Comparison of ENCODE assay signal across 30 cellular contexts in the genomic region with DNA sequence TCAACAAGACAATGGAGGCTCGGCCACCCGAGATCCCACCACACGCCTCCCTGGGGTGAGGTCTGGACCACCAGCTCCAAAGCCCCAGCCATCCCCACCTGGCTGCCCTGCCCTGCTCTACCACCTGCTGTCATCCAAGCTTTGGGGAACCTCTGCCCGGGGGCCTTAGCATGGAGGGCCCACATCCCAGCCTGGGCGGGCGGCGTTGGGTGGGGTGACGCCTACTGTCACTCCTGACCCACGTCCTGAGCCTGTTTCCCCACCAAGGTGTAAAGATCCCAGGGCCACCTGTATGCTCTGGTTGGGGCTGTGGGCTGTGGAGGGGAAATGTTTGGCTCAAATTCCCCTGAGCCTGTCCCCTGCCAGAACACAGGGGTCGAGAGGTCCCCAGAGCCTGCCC.
"Had no signal": no experiment of that assay in that cellular context is flagged by ENCODE, and none has a peak within 500 bp of the region (broad histone marks: within the 10 kb centered on the region; RNA-seq: fewer than 3 reads in every experiment).

No MANE protein-coding gene starts in this region.

- H3K4me3 Mint-ChIP-seq: activated CD4-positive, alpha-beta T cell treated with anti-CD3 and anti-CD28 coated beads for 36 hours; activated CD4-positive, alpha-beta T cell treated with anti-CD3 and anti-CD28 coated beads, Interleukin-2, amount 10 ng/mL, durations not matched to agents 7 days and 5 days; activated CD8-positive, alpha-beta memory T cell treated with anti-CD3 and anti-CD28 coated beads, Interleukin-2, amount 10 ng/mL, durations not matched to agents 7 days and 5 days; activated CD8-positive, alpha-beta T cell treated with anti-CD3 and anti-CD28 coated beads for 36 hours; activated naive CD4-positive, alpha-beta T cell treated with anti-CD3 and anti-CD28 coated beads for 36 hours; activated naive CD4-positive, alpha-beta T cell treated with anti-CD3 and anti-CD28 coated beads, Interleukin-2, amount 50 U/mL, for 24 hours; activated naive CD8-positive, alpha-beta T cell treated with anti-CD3 and anti-CD28 coated beads for 36 hours; activated naive CD8-positive, alpha-beta T cell treated with anti-CD3 and anti-CD28 coated beads, Interleukin-2, amount 50 U/mL, for 24 hours; activated T-helper 1 cell treated with anti-CD3 and anti-CD28 coated beads, Interleukin-12 subunit alpha, Interleukin-12 subunit beta, Interleukin-2, Interleukin-4 antibody, amounts not matched to agents 30 ng/mL and 10 ng/mL and 1 ng/mL, durations not matched to agents 14 hours and 24 hours and 36 hours; effector memory CD8-positive, alpha-beta T cell had no signal

- H3K27me3 Mint-ChIP-seq: activated CD4-positive, alpha-beta T cell treated with anti-CD3 and anti-CD28 coated beads, Interleukin-2, amount 10 ng/mL, durations not matched to agents 7 days and 5 days; activated CD8-positive, alpha-beta memory T cell treated with anti-CD3 and anti-CD28 coated beads, Interleukin-2, amount 10 ng/mL, durations not matched to agents 7 days and 5 days; activated CD8-positive, alpha-beta T cell treated with anti-CD3 and anti-CD28 coated beads for 36 hours; activated naive CD8-positive, alpha-beta T cell treated with anti-CD3 and anti-CD28 coated beads, Interleukin-2, amount 50 U/mL, for 24 hours had no signal

- H3K4me1 Mint-ChIP-seq: activated CD4-positive, alpha-beta T cell treated with anti-CD3 and anti-CD28 coated beads for 36 hours; activated CD4-positive, alpha-beta T cell treated with anti-CD3 and anti-CD28 coated beads, Interleukin-2, amount 10 ng/mL, durations not matched to agents 7 days and 5 days; activated CD8-positive, alpha-beta memory T cell treated with anti-CD3 and anti-CD28 coated beads, Interleukin-2, amount 10 ng/mL, durations not matched to agents 7 days and 5 days; activated naive CD4-positive, alpha-beta T cell treated with anti-CD3 and anti-CD28 coated beads, Interleukin-2, amount 50 U/mL, for 24 hours; activated naive CD8-positive, alpha-beta T cell treated with anti-CD3 and anti-CD28 coated beads for 36 hours; activated naive CD8-positive, alpha-beta T cell treated with anti-CD3 and anti-CD28 coated beads, Interleukin-2, amount 50 U/mL, for 24 hours had no signal

- ATAC-seq: activated CD4-positive, alpha-beta T cell treated with anti-CD3 and anti-CD28 coated beads for 36 hours; activated CD8-positive, alpha-beta memory T cell treated with anti-CD3 and anti-CD28 coated beads, Interleukin-2, amount 10 ng/mL, durations not matched to agents 7 days and 5 days; activated CD8-positive, alpha-beta T cell treated with anti-CD3 and anti-CD28 coated beads for 36 hours; activated naive CD8-positive, alpha-beta T cell treated with anti-CD3 and anti-CD28 coated beads, Interleukin-2, amount 50 U/mL, for 24 hours; body of pancreas; effector memory CD8-positive, alpha-beta T cell; foreskin keratinocyte; gastroesophageal sphincter had no signal

- DNase-seq: activated CD4-positive, alpha-beta T cell treated with anti-CD3 and anti-CD28 coated beads for 36 hours; activated CD4-positive, alpha-beta T cell treated with anti-CD3 and anti-CD28 coated beads, Interleukin-2, amount 10 ng/mL, durations not matched to agents 7 days and 5 days; activated CD4-positive, alpha-beta T cell treated with anti-CD3 and anti-CD28 coated beads, Interleukin-2, amount 50 U/mL, for 4 hours; activated CD4-positive, CD25-positive, alpha-beta regulatory T cell; activated CD4-positive, CD25-positive, alpha-beta regulatory T cell treated with anti-CD3 and anti-CD28 coated beads, Interleukin-2, amount 50 U/mL, for 72 hours; activated CD8-positive, alpha-beta memory T cell treated with anti-CD3 and anti-CD28 coated beads, Interleukin-2, amount 10 ng/mL, durations not matched to agents 7 days and 5 days; activated CD8-positive, alpha-beta memory T cell treated with anti-CD3 and anti-CD28 coated beads, Interleukin-2, amount 50 U/mL, for 4 hours; activated CD8-positive, alpha-beta T cell treated with anti-CD3 and anti-CD28 coated beads for 36 hours; activated effector memory CD4-positive, alpha-beta T cell treated with anti-CD3 and anti-CD28 coated beads, Interleukin-2, amount 50 U/mL, for 16 hours; activated naive CD4-positive, alpha-beta T cell treated with anti-CD3 and anti-CD28 coated beads for 36 hours; activated naive CD8-positive, alpha-beta T cell treated with anti-CD3 and anti-CD28 coated beads for 36 hours; activated naive CD8-positive, alpha-beta T cell treated with anti-CD3 and anti-CD28 coated beads, Interleukin-2, amount 50 U/mL, for 24 hours; activated T-cell treated with anti-CD3 and anti-CD28 coated beads, Interleukin-2, amount 50 U/mL, for 1 hour; activated T-cell treated with anti-CD3 and anti-CD28 coated beads, Interleukin-2, amount 50 U/mL, for 48 hours; adrenal gland; amygdala; aorta; body of pancreas; caudate nucleus; cortex of kidney; dermis blood vessel endothelial cell; effector CD4-positive, alpha-beta T cell; effector memory CD8-positive, alpha-beta T cell; erythroblast; foreskin keratinocyte; T-helper 2 cell had no signal

- H3K27ac Mint-ChIP-seq: activated CD4-positive, alpha-beta T cell treated with anti-CD3 and anti-CD28 coated beads for 36 hours; activated CD4-positive, alpha-beta T cell treated with anti-CD3 and anti-CD28 coated beads, Interleukin-2, amount 10 ng/mL, durations not matched to agents 7 days and 5 days; activated CD8-positive, alpha-beta memory T cell treated with anti-CD3 and anti-CD28 coated beads, Interleukin-2, amount 10 ng/mL, durations not matched to agents 7 days and 5 days; activated CD8-positive, alpha-beta T cell treated with anti-CD3 and anti-CD28 coated beads for 36 hours; activated naive CD4-positive, alpha-beta T cell treated with anti-CD3 and anti-CD28 coated beads for 36 hours; activated naive CD4-positive, alpha-beta T cell treated with anti-CD3 and anti-CD28 coated beads, Interleukin-2, amount 50 U/mL, for 24 hours; activated naive CD8-positive, alpha-beta T cell treated with anti-CD3 and anti-CD28 coated beads for 36 hours; activated naive CD8-positive, alpha-beta T cell treated with anti-CD3 and anti-CD28 coated beads, Interleukin-2, amount 50 U/mL, for 24 hours; activated T-helper 1 cell treated with anti-CD3 and anti-CD28 coated beads, Interleukin-12 subunit alpha, Interleukin-12 subunit beta, Interleukin-2, Interleukin-4 antibody, amounts not matched to agents 30 ng/mL and 10 ng/mL and 1 ng/mL, durations not matched to agents 14 hours and 24 hours and 36 hours; activated T-helper 2 cell treated with anti-CD3 and anti-CD28 coated beads, Interferon-gamma antibody, Interleukin-2, Interleukin-4, amounts not matched to agents 10 μg/mL and 5 μg/mL and 100 μg/mL, durations not matched to agents 14 hours and 24 hours and 36 hours; effector memory CD8-positive, alpha-beta T cell had no signal

- H3K36me3 Mint-ChIP-seq: activated CD8-positive, alpha-beta memory T cell treated with anti-CD3 and anti-CD28 coated beads, Interleukin-2, amount 10 ng/mL, durations not matched to agents 7 days and 5 days had no signal
